ENCODE assay signal across 8 cellular contexts in genomic region chr1:116372186-116372585, GRCh38.
DNase-seq lines count a peak whose midpoint lies in the region; ATAC-seq and TF ChIP-seq lines count a peak whose summit lies in the region.

No MANE protein-coding gene starts in this region.

- H3K9ac ChIP-seq in muscle layer of colon (ENCODE audit: low read length), result no peak overlapping the region

- ATAC-seq in stimulated activated naive CD8-positive, alpha-beta T cell treated with anti-CD3 and anti-CD28 coated beads, Interleukin-15, Interleukin-2, amounts not matched to agents 100 U/mL and 50 U/mL, for 24 hours, result no peak
- no peak for ATAC-seq in HG02610 (IDR thresholded peaks at IDR 0.05; ENCODE audit: unreplicated experiment)

- H3K4me1 ChIP-seq in muscle layer of colon (ENCODE audit: insufficient read depth, low read length), result peaks cover 30% of the 10 kb centered on the region

- peak overlapping the region; percentile 80 to 94 for H3K4me3 ChIP-seq in muscle layer of colon (ENCODE audit: low read depth in 1 of 2, low read length in 2 of 2)

- H3K4me3 Mint-ChIP-seq in stimulated activated naive CD8-positive, alpha-beta T cell treated with anti-CD3 and anti-CD28 coated beads, Interleukin-15, Interleukin-2, amounts not matched to agents 100 ng/mL and 50 ng/mL, for 24 hours, result peak overlapping the region; percentile 72

- H3K9me3 Mint-ChIP-seq in stimulated activated naive CD8-positive, alpha-beta T cell treated with anti-CD3 and anti-CD28 coated beads, Interleukin-15, Interleukin-2, amounts not matched to agents 100 ng/mL and 50 ng/mL, for 24 hours, result no peaks in the 10 kb centered on the region

- H3K27ac Mint-ChIP-seq in stimulated activated naive CD8-positive, alpha-beta T cell treated with anti-CD3 and anti-CD28 coated beads, Interleukin-15, Interleukin-2, amounts not matched to agents 100 ng/mL and 50 ng/mL, for 24 hours, result no peak overlapping the region

- H3K36me3 Mint-ChIP-seq in stimulated activated naive CD8-positive, alpha-beta T cell treated with anti-CD3 and anti-CD28 coated beads, Interleukin-15, Interleukin-2, amounts not matched to agents 100 ng/mL and 50 ng/mL, for 24 hours (ENCODE audit: low read depth), result peaks cover 13% of the 10 kb centered on the region

- no peaks in the 10 kb centered on the region for H3K27me3 ChIP-seq in muscle layer of colon (ENCODE audit: control insufficient read depth in 1 of 2, insufficient read depth in 2 of 2, low read length in 2 of 2)

- no peak for TF ChIP-seq CTCF in GM20000 (IDR thresholded peaks at IDR 0.05; ENCODE audit: extremely low read depth, missing control alignments)

- H3K27me3 Mint-ChIP-seq in stimulated activated naive CD8-positive, alpha-beta T cell treated with anti-CD3 and anti-CD28 coated beads, Interleukin-15, Interleukin-2, amounts not matched to agents 100 ng/mL and 50 ng/mL, for 24 hours, result peaks cover 5% of the 10 kb centered on the region

- H3K9me3 ChIP-seq in muscle layer of colon (ENCODE audit: low read length), result no peaks in the 10 kb centered on the region

- H3K27ac ChIP-seq in cingulate gyrus (ENCODE audit: low read depth, low read length) (peak overlapping the region; percentile 90), muscle layer of colon (ENCODE audit: low read depth, low read length) (peak overlapping the region; percentile 85)

- no peaks in the 10 kb centered on the region for H3K36me3 ChIP-seq in muscle layer of colon (ENCODE audit: insufficient read depth, low read length)

- peaks cover 37% of the 10 kb centered on the region for H3K4me1 Mint-ChIP-seq in stimulated activated naive CD8-positive, alpha-beta T cell treated with anti-CD3 and anti-CD28 coated beads, Interleukin-15, Interleukin-2, amounts not matched to agents 100 ng/mL and 50 ng/mL, for 24 hours (ENCODE audit: low read depth)

- DNase-seq in stimulated activated naive CD8-positive, alpha-beta T cell treated with anti-CD3 and anti-CD28 coated beads, Interleukin-15, Interleukin-2, amounts not matched to agents 100 U/mL and 50 U/mL, for 24 hours, result no peak
- no peak for DNase-seq in pons (ENCODE audit: low spot score)
- no peak for DNase-seq in GM20000 (ENCODE audit: low spot score)
- DNase-seq in globus pallidus (ENCODE audit: low spot score), result no peak
